Comparison of ENCODE assay signal across 11 cellular contexts in the genomic region with DNA sequence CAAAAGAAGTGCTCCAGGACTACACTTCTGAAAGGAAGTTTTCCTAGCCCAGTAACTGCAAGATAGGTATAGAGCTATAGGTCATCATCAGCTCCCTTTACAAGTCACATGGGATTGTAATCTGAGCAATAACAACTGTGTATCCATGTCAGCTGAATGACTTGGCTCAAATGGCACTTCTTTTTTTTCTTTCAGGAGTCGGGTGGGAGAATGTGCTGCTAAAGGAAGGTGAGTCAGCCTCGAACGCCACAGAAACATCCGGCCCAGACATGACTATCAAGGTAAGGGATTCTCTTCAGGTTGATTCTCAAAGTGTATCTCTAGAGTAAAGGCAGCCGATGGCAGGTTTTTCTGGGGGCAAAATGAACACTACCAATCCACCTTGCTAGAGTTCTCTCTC.
A peak's percentile ranks its signal among the peaks of the same experiment; 100 is the strongest.
DNase-seq lines count a peak whose midpoint lies in the region; ATAC-seq and TF ChIP-seq lines count a peak whose summit lies in the region.
"Had no signal": no experiment of that assay in that cellular context is flagged by ENCODE, and none has a peak within 500 bp of the region (broad histone marks: within the 10 kb centered on the region; RNA-seq: fewer than 3 reads in every experiment).

No MANE protein-coding gene starts in this region.

- no peaks in the 10 kb centered on the region for H3K9me3 ChIP-seq in CD4-positive, alpha-beta T cell (ENCODE audit: control insufficient read depth, low read length)

- no peak overlapping the region for H3K4me3 Mint-ChIP-seq in CD4-positive, alpha-beta T cell
- no peak overlapping the region for H3K4me3 Mint-ChIP-seq in activated CD4-positive, alpha-beta memory T cell treated with anti-CD3 and anti-CD28 coated beads, Interleukin-2, amount 10 ng/mL, durations not matched to agents 7 days and 5 days
- no peak overlapping the region for H3K4me3 Mint-ChIP-seq in mesothelial cell of epicardium
- H3K4me3 Mint-ChIP-seq: activated naive CD8-positive, alpha-beta T cell had no signal

- H3K27me3 ChIP-seq in CD4-positive, alpha-beta T cell (ENCODE audit: control insufficient read depth, insufficient read depth, low read length), result no peaks in the 10 kb centered on the region

- TF ChIP-seq CTCF in CD4-positive, alpha-beta T cell (IDR thresholded peaks at IDR 0.05), result no peak
- TF ChIP-seq CTCF in HFF-Myc (IDR thresholded peaks at IDR 0.05; ENCODE audit: low read depth, low read length, missing control alignments) (no peak), mesothelial cell of epicardium (IDR thresholded peaks at IDR 0.05; ENCODE audit: unreplicated experiment) (no peak), coronary artery (IDR thresholded peaks at IDR 0.05) (no peak)

- peak in 3 of 10 experiments; percentile 3 to 9 (median 3) for DNase-seq in CD4-positive, alpha-beta T cell
- DNase-seq in HFF-Myc (ENCODE audit: extremely low read depth, low read depth) (peak; percentile 78), islet precursor cell (peak; percentile 87), nucleus accumbens (lab: John Stamatoyannopoulos, UW) (no peak), mesothelial cell of epicardium (ENCODE audit: low spot score in 2 of 2, unreplicated experiment in 2 of 2) (no peak), coronary artery (ENCODE audit: low spot score) (no peak)
- DNase-seq in activated CD4-positive, alpha-beta memory T cell treated with anti-CD3 and anti-CD28 coated beads, Interleukin-2, amount 10 ng/mL, durations not matched to agents 7 days and 5 days, result peak; percentile 36

- H3K4me1 Mint-ChIP-seq in CD4-positive, alpha-beta T cell (ENCODE audit: low read depth), result no peaks in the 10 kb centered on the region
- peaks cover 11% of the 10 kb centered on the region for H3K4me1 Mint-ChIP-seq in activated CD4-positive, alpha-beta memory T cell treated with anti-CD3 and anti-CD28 coated beads, Interleukin-2, amount 10 ng/mL, durations not matched to agents 7 days and 5 days
- H3K4me1 Mint-ChIP-seq in mesothelial cell of epicardium, result no peaks in the 10 kb centered on the region

- CTCF ChIA-PET in CD4-positive, alpha-beta T cell (lab: Charles Lee), result interaction anchor here (0.8 kb wide), 1 partner anchor 112 kb away, joined by 3 read pairs; no protein-coding TSS in a partner anchor
- CTCF ChIA-PET in activated CD4-positive, alpha-beta memory T cell treated with anti-CD3 and anti-CD28 coated beads, Interleukin-2, amount 10 ng/mL, durations not matched to agents 7 days and 5 days (lab: Charles Lee), result interaction anchor here (1.0 kb wide), 1 partner anchor 9 kb away, joined by 3 read pairs; no protein-coding TSS in a partner anchor

- intact Hi-C loops in CD4-positive, alpha-beta T cell (cut with DNase I, micrococcal nuclease), result loop anchor here in 1 of 2 experiments (10.0 kb wide), 1 partner anchor 59 kb away; no protein-coding TSS in a partner anchor

- ATAC-seq in CD4-positive, alpha-beta T cell (ENCODE audit: poor library complexity), result peak; percentile 44
- ATAC-seq in GM19452 (IDR thresholded peaks at IDR 0.05; ENCODE audit: unreplicated experiment), result no peak
- ATAC-seq: K562 had no signal

- H3K4me3 ChIP-seq in HFF-Myc (replicated peaks; ENCODE audit: low read depth, low read length) (no peak overlapping the region), coronary artery (no peak overlapping the region)
- H3K4me3 ChIP-seq: K562 had no signal

- H3K27me3 Mint-ChIP-seq in CD4-positive, alpha-beta T cell, result no peaks in the 10 kb centered on the region
- peaks cover 7% of the 10 kb centered on the region for H3K27me3 Mint-ChIP-seq in activated CD4-positive, alpha-beta memory T cell treated with anti-CD3 and anti-CD28 coated beads, Interleukin-2, amount 10 ng/mL, durations not matched to agents 7 days and 5 days
- no peaks in the 10 kb centered on the region for H3K27me3 Mint-ChIP-seq in mesothelial cell of epicardium (ENCODE audit: low read depth)
- H3K27me3 Mint-ChIP-seq: activated naive CD8-positive, alpha-beta T cell had no signal

- no peaks in the 10 kb centered on the region for H3K9me3 Mint-ChIP-seq in CD4-positive, alpha-beta T cell
- H3K9me3 Mint-ChIP-seq in activated CD4-positive, alpha-beta memory T cell treated with anti-CD3 and anti-CD28 coated beads, Interleukin-2, amount 10 ng/mL, durations not matched to agents 7 days and 5 days, result no peaks in the 10 kb centered on the region
- peaks cover 3% of the 10 kb centered on the region for H3K9me3 Mint-ChIP-seq in mesothelial cell of epicardium

- H3K27ac ChIP-seq in CD4-positive, alpha-beta T cell (ENCODE audit: low read depth, low read length), result no peak overlapping the region
- H3K27ac ChIP-seq in coronary artery, result peak overlapping the region in 1 of 2 donors; percentile 1
- H3K27ac ChIP-seq: parathyroid adenoma had no signal

- H3K27ac Mint-ChIP-seq in CD4-positive, alpha-beta T cell, result no peak overlapping the region
- H3K27ac Mint-ChIP-seq in activated CD4-positive, alpha-beta memory T cell treated with anti-CD3 and anti-CD28 coated beads, Interleukin-2, amount 10 ng/mL, durations not matched to agents 7 days and 5 days, result no peak overlapping the region
- H3K27ac Mint-ChIP-seq in mesothelial cell of epicardium, result no peak overlapping the region
- H3K27ac Mint-ChIP-seq: activated naive CD8-positive, alpha-beta T cell had no signal

- POLR2A ChIA-PET in CD4-positive, alpha-beta T cell (lab: Charles Lee), result no interaction called here
- POLR2A ChIA-PET in activated CD4-positive, alpha-beta memory T cell treated with anti-CD3 and anti-CD28 coated beads, Interleukin-2, amount 10 ng/mL, durations not matched to agents 7 days and 5 days (lab: Charles Lee), result no interaction called here

- no peaks in the 10 kb centered on the region for H3K36me3 Mint-ChIP-seq in CD4-positive, alpha-beta T cell (ENCODE audit: low read depth)
- no peaks in the 10 kb centered on the region for H3K36me3 Mint-ChIP-seq in activated CD4-positive, alpha-beta memory T cell treated with anti-CD3 and anti-CD28 coated beads, Interleukin-2, amount 10 ng/mL, durations not matched to agents 7 days and 5 days (ENCODE audit: low read depth)
- peaks cover 9% of the 10 kb centered on the region for H3K36me3 Mint-ChIP-seq in mesothelial cell of epicardium
- H3K36me3 Mint-ChIP-seq: activated naive CD8-positive, alpha-beta T cell had no signal

Comparison
In these comparisons a context has a peak if more than half of its experiments do, and no peak if none do; other contexts are left out.
1. DNase-seq: peak in HFF-Myc (single experiment), activated CD4-positive, alpha-beta memory T cell treated with anti-CD3 and anti-CD28 coated beads, Interleukin-2, amount 10 ng/mL, durations not matched to agents 7 days and 5 days (single experiment) and islet precursor cell (single experiment); none in nucleus accumbens (0 of 56), mesothelial cell of epicardium (0 of 2) and coronary artery (single experiment).